In the genomic region with DNA sequence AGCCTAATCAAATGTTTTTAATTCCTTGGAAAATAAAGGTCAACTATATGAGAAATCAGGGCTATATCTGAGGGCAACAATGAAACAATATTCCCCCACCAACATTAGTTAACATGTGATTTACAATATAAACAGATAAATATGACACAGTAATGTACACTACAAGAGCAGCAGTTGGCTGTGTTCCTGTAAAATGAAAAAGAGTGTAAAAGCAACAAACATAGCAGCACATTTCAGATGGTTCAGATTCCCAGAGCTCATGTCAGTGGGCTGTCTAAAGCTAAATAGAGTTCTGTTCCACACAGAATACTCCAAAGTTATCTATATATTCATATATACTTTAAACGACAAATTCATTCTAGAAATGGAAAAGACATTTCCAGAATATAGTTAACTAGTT, we compare ENCODE assay signal across 1 cellular context.
TF ChIP-seq lines count a peak whose summit lies in the region.

No MANE protein-coding gene starts in this region.

TF ChIP-seq in IMR-90, 13 proteins besides CTCF, POLR2A, EP300 and RAD21 (continued from another document):
- TF ChIP-seq, protein P1, sequence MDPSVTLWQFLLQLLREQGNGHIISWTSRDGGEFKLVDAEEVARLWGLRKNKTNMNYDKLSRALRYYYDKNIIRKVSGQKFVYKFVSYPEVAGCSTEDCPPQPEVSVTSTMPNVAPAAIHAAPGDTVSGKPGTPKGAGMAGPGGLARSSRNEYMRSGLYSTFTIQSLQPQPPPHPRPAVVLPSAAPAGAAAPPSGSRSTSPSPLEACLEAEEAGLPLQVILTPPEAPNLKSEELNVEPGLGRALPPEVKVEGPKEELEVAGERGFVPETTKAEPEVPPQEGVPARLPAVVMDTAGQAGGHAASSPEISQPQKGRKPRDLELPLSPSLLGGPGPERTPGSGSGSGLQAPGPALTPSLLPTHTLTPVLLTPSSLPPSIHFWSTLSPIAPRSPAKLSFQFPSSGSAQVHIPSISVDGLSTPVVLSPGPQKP (IDR thresholded peaks at IDR 0.05; ENCODE audit: borderline replicate concordance, low read depth, low read length), result no peak
- TF ChIP-seq SMC3 (IDR thresholded peaks at IDR 0.05; ENCODE audit: low read depth, low read length) (no peak), RFX5 (IDR thresholded peaks at IDR 0.05; ENCODE audit: low read depth, low read length) (no peak), CHD1 (IDR thresholded peaks at IDR 0.05; ENCODE audit: low read depth, low read length) (no peak), MXI1 (IDR thresholded peaks at IDR 0.05; ENCODE audit: borderline replicate concordance, low read depth, low read length) (no peak), RCOR1 (IDR thresholded peaks at IDR 0.05; ENCODE audit: insufficient replicate concordance, low read length) (no peak)
- TF ChIP-seq, protein P2, sequence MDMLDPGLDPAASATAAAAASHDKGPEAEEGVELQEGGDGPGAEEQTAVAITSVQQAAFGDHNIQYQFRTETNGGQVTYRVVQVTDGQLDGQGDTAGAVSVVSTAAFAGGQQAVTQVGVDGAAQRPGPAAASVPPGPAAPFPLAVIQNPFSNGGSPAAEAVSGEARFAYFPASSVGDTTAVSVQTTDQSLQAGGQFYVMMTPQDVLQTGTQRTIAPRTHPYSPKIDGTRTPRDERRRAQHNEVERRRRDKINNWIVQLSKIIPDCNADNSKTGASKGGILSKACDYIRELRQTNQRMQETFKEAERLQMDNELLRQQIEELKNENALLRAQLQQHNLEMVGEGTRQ (IDR thresholded peaks at IDR 0.05; ENCODE audit: low read depth, low read length), result no peak
